ENCODE assay signal across 10 cellular contexts in genomic region chr2:42049411-42050349, GRCh38. TPM values are rescaled to one million over a fixed set of nuclear protein-coding genes. Genes with fewer than 3 reads are reported as not detected.
DNase-seq lines count a peak whose midpoint lies in the region; ATAC-seq and TF ChIP-seq lines count a peak whose summit lies in the region.
"Had no signal": no experiment of that assay in that cellular context is flagged by ENCODE, and none has a peak within 500 bp of the region (broad histone marks: within the 10 kb centered on the region; RNA-seq: fewer than 3 reads in every experiment).

No MANE protein-coding gene starts in this region.

- DNase-seq in SK-N-SH = no peak
- no peak for DNase-seq in epithelial cell of proximal tubule (ENCODE audit: low read depth)
- no peak for DNase-seq in upper lobe of left lung
- no peak for DNase-seq in DMS 273 treated with DMSO at 0.1 percent for 48 hours (lab: John Stamatoyannopoulos, UW)
- DNase-seq in DMS79 treated with DMSO at 0.1 percent for 48 hours (lab: John Stamatoyannopoulos, UW) = no peak
- DNase-seq: stimulated activated naive CD8-positive, alpha-beta T cell treated with anti-CD3 and anti-CD28 coated beads, Interleukin-15, amount 100 ng/mL, for 72 hours; T-helper 9 cell had no signal

- POLR2A ChIA-PET in SK-N-SH (lab: Yijun Ruan, JAX) = interaction anchor here (0.8 to 5.2 kb wide), 5 partner anchors 10 to 96 kb away, joined by 3 to 93 read pairs (median 5); no protein-coding TSS in a partner anchor

- H4K20me1 ChIP-seq in SK-N-SH (ENCODE audit: insufficient read depth) = no peaks in the 10 kb centered on the region

- no peak for TF ChIP-seq CTCF in SK-N-SH (IDR thresholded peaks at IDR 0.05)
- no peak for TF ChIP-seq CTCF in epithelial cell of proximal tubule (conservative IDR thresholded peaks at IDR 0.05; ENCODE audit: low read depth, low read length)
- no peak for TF ChIP-seq CTCF in upper lobe of left lung (IDR thresholded peaks at IDR 0.05)

- H3K79me2 ChIP-seq in SK-N-SH (ENCODE audit: insufficient read depth) = no peaks in the 10 kb centered on the region

- no peak overlapping the region for H2AFZ ChIP-seq in SK-N-SH (ENCODE audit: low read depth)

- H3K4me3 ChIP-seq in SK-N-SH (ENCODE audit: low read depth in 2 of 2, low read length in 1 of 2) (peak overlapping the region in 1 of 2 experiments; percentile 69; a peak in 3 of 4 replicates), epithelial cell of proximal tubule (ENCODE audit: low read depth, low read length) (peak overlapping the region; percentile 70), mucosa of rectum (ENCODE audit: low read length in 2 of 2) (peak overlapping the region; percentile 87 to 94), upper lobe of left lung (peak overlapping the region; percentile 59 to 73 (median 60))

- CTCF ChIA-PET in SK-N-SH (lab: Yijun Ruan, JAX) = interaction anchor here (0.5 to 11.2 kb wide), 10 partner anchors 20 to 279 kb away, joined by 3 to 193 read pairs (median 5); no protein-coding TSS in a partner anchor

- TF ChIP-seq POLR2A in upper lobe of left lung (IDR thresholded peaks at IDR 0.05) = no peak

- peak overlapping the region; percentile 92 for H3K4me2 ChIP-seq in SK-N-SH

- no peak for TF ChIP-seq RAD21 in SK-N-SH (IDR thresholded peaks at IDR 0.05; ENCODE audit: low read length)

- H3K9ac ChIP-seq in SK-N-SH (no peak overlapping the region), mucosa of rectum (ENCODE audit: low read depth in 1 of 2, low read length in 2 of 2) (peak overlapping the region; percentile 82 to 84)

- no peak for TF ChIP-seq EP300 in SK-N-SH (IDR thresholded peaks at IDR 0.05; ENCODE audit: borderline replicate concordance in 1 of 2, low read depth in 1 of 2, low read length in 1 of 2)
- TF ChIP-seq EP300 in upper lobe of left lung (IDR thresholded peaks at IDR 0.05) = no peak

- H3K36me3 ChIP-seq in SK-N-SH (replicated peaks in 1 of 2; ENCODE audit: control insufficient read depth in 1 of 2, insufficient read depth in 2 of 2, low read length in 1 of 2) = peaks cover 0 to 9% of the 10 kb centered on the region in 2 experiments
- H3K36me3 ChIP-seq in mucosa of rectum (ENCODE audit: control insufficient read depth in 2 of 2, insufficient read depth in 2 of 2, low read length in 2 of 2) = peaks cover 0 to 4% of the 10 kb centered on the region in 2 donors
- no peaks in the 10 kb centered on the region for H3K36me3 ChIP-seq in upper lobe of left lung

- H3K4me1 ChIP-seq in SK-N-SH (ENCODE audit: control insufficient read depth in 1 of 2, insufficient read depth in 2 of 2, low read depth in 1 of 2, low read length in 1 of 2) = peaks cover 0 to 60% of the 10 kb centered on the region in 2 experiments; a peak in 2 of 4 replicates
- peaks cover 42 to 59% of the 10 kb centered on the region in 2 donors for H3K4me1 ChIP-seq in mucosa of rectum (ENCODE audit: control insufficient read depth in 2 of 2, insufficient read depth in 2 of 2, low read length in 2 of 2)
- peaks cover 22 to 29% (median 25%) of the 10 kb centered on the region in 4 donors for H3K4me1 ChIP-seq in upper lobe of left lung

- H3K27me3 ChIP-seq in SK-N-SH (ENCODE audit: insufficient read depth) = 0 out of 2 replicates have a peak, but pooled peaks cover 5% of the 10 kb centered on the region
- peaks cover 0 to 11% of the 10 kb centered on the region in 2 donors for H3K27me3 ChIP-seq in mucosa of rectum (ENCODE audit: control insufficient read depth in 2 of 2, insufficient read depth in 2 of 2, low read length in 2 of 2)
- H3K27me3 ChIP-seq in upper lobe of left lung = peaks cover 0 to 16% (median 4%) of the 10 kb centered on the region in 4 donors

- no peaks in the 10 kb centered on the region for H3F3A ChIP-seq in SK-N-SH (replicated peaks; ENCODE audit: insufficient read depth)

- H3K27ac ChIP-seq in SK-N-SH (ENCODE audit: low read depth in 2 of 2, low read length in 1 of 2) = no peak overlapping the region
- H3K27ac ChIP-seq in mucosa of rectum (ENCODE audit: low read depth in 2 of 2, low read length in 2 of 2) = peak overlapping the region; percentile 73 to 82
- H3K27ac ChIP-seq in upper lobe of left lung = peak overlapping the region; percentile 80 to 89 (median 84)

- H3K9me3 ChIP-seq in SK-N-SH (no peaks in the 10 kb centered on the region), mucosa of rectum (ENCODE audit: control insufficient read depth in 2 of 2, low read length in 2 of 2) (no peaks in the 10 kb centered on the region), upper lobe of left lung (no peaks in the 10 kb centered on the region)

- H3K9me2 ChIP-seq in SK-N-SH = no peaks in the 10 kb centered on the region

- ATAC-seq in SK-N-SH treated with all-trans-retinoic acid at 6 μM for 48 hours (no peak), upper lobe of left lung (ENCODE audit: low FRiP score in 2 of 2) (no peak), HG03460 (IDR thresholded peaks at IDR 0.05; ENCODE audit: unreplicated experiment) (no peak)

- WGBS in SK-N-SH (ENCODE audit: low lambda C conversion rate) = 91% methylated on average over 16 of the region's 17 CpGs
- 70 to 77% methylated on average over 16 to 17 of the region's 17 CpGs for WGBS in upper lobe of left lung, 2 donors

TF ChIP-seq in SK-N-SH, 30 proteins besides CTCF, POLR2A, EP300 and RAD21 (continues in another document):
- TF ChIP-seq EZH2phosphoT487 (IDR thresholded peaks at IDR 0.05; ENCODE audit: borderline replicate concordance, low read depth) (no peak), MEF2A (IDR thresholded peaks at IDR 0.05; ENCODE audit: borderline replicate concordance, low read depth) (no peak), PBX3 (IDR thresholded peaks at IDR 0.05) (no peak), SIN3A (IDR thresholded peaks at IDR 0.05; ENCODE audit: borderline replicate concordance, low read depth, low read length) (no peak), IRF3 (IDR thresholded peaks at IDR 0.05; ENCODE audit: low read depth, low read length) (no peak), RXRA (IDR thresholded peaks at IDR 0.05; ENCODE audit: borderline replicate concordance, low read depth) (no peak)

TF ChIP-seq in SK-N-SH treated with all-trans-retinoic acid at 6 μM for 48 hours, 23 proteins besides CTCF, POLR2A, EP300 and RAD21 (continues in another document):
- TF ChIP-seq ARNTL (CRISPR knock-in tag; IDR thresholded peaks at IDR 0.05; ENCODE audit: borderline replicate concordance, low read depth) (no peak), BACH2 (CRISPR knock-in tag; IDR thresholded peaks at IDR 0.05; ENCODE audit: borderline replicate concordance) (no peak), TCF4 (CRISPR knock-in tag; IDR thresholded peaks at IDR 0.05; ENCODE audit: borderline replicate concordance) (no peak), RARB (CRISPR knock-in tag; IDR thresholded peaks at IDR 0.05) (no peak), POU6F1 (CRISPR knock-in tag; IDR thresholded peaks at IDR 0.05; ENCODE audit: borderline replicate concordance, low read depth) (no peak), ISL1 (CRISPR knock-in tag; IDR thresholded peaks at IDR 0.05) (no peak), ESRRG (CRISPR knock-in tag; IDR thresholded peaks at IDR 0.05) (no peak), CSRNP3 (CRISPR knock-in tag; IDR thresholded peaks at IDR 0.05) (no peak), PATZ1 (CRISPR knock-in tag; IDR thresholded peaks at IDR 0.05; ENCODE audit: borderline replicate concordance) (no peak), GLIS3 (CRISPR knock-in tag; IDR thresholded peaks at IDR 0.05) (no peak), SNAI2 (CRISPR knock-in tag; IDR thresholded peaks at IDR 0.05) (no peak), ZNF8 (CRISPR knock-in tag; IDR thresholded peaks at IDR 0.05) (no peak)

RNA-seq across cellular contexts. Expression of gene PKDCC, which starts 1.9 kb away (rescaled TPM):
- polyA plus RNA-seq in SK-N-SH (2012; rRNA removed) = 16.0 and 19.5 TPM in 2 replicates
- 6.9 and 10.5 TPM in 2 replicates for polyA plus RNA-seq in SK-N-SH (2012; cell fraction: cytosol; rRNA removed)
- 57.7 and 96.1 TPM in 2 replicates for polyA plus RNA-seq in SK-N-SH (2012; cell fraction: nucleus; rRNA removed)
- 20.5 and 51.1 TPM in 2 replicates for total RNA-seq in epithelial cell of proximal tubule
- 100 to 1,000 TPM in 3 of 6 donors, 10 to 100 TPM in 3; 65.0 to 156 (median 95.9) TPM for total RNA-seq in upper lobe of left lung

Comparison
In these comparisons a context has a peak if more than half of its experiments do, and no peak if none do; other contexts are left out.
1. H3K27ac ChIP-seq: peak in mucosa of rectum (2 of 2) and upper lobe of left lung (4 of 4); none in SK-N-SH (0 of 2).